Comparison of ENCODE assay signal across 22 cellular contexts in genomic region chr21:34116569-34116968, GRCh38. TPM values are rescaled to one million over a fixed set of nuclear protein-coding genes. Genes with fewer than 3 reads are reported as not detected.
A peak's percentile ranks its signal among the peaks of the same experiment; 100 is the strongest.
DNase-seq lines count a peak whose midpoint lies in the region; ATAC-seq, FAIRE-seq and TF ChIP-seq lines count a peak whose summit lies in the region.
"Had no signal": no experiment of that assay in that cellular context is flagged by ENCODE, and none has a peak within 500 bp of the region (broad histone marks: within the 10 kb centered on the region; RNA-seq: fewer than 3 reads in every experiment).

No MANE protein-coding gene starts in this region.

- peaks cover 7% of the 10 kb centered on the region for H3K4me1 ChIP-seq in CD4-positive, CD25-positive, alpha-beta regulatory T cell (ENCODE audit: control insufficient read depth, insufficient read depth, low read length, poor library complexity, severe bottlenecking)
- no peaks in the 10 kb centered on the region for H3K4me1 ChIP-seq in colonic mucosa
- peaks cover 0 to 14% of the 10 kb centered on the region in 2 donors for H3K4me1 ChIP-seq in mucosa of rectum (ENCODE audit: control insufficient read depth in 2 of 2, insufficient read depth in 2 of 2, low read length in 2 of 2)

- no peaks in the 10 kb centered on the region for H3K9me3 ChIP-seq in CD4-positive, CD25-positive, alpha-beta regulatory T cell (ENCODE audit: control insufficient read depth in 2 of 2, low read length in 2 of 2)
- H3K9me3 ChIP-seq in colonic mucosa (no peaks in the 10 kb centered on the region), mucosa of rectum (ENCODE audit: control insufficient read depth in 2 of 2, low read length in 2 of 2) (no peaks in the 10 kb centered on the region)
- H3K9me3 ChIP-seq: HAP-1, SK-N-SH had no signal

- no peak overlapping the region for H3K27ac ChIP-seq in CD4-positive, CD25-positive, alpha-beta regulatory T cell (ENCODE audit: insufficient read depth, low read length, poor library complexity, severe bottlenecking)
- no peak overlapping the region for H3K27ac ChIP-seq in colonic mucosa
- peak overlapping the region; percentile 27 to 59 for H3K27ac ChIP-seq in mucosa of rectum (ENCODE audit: low read depth in 2 of 2, low read length in 2 of 2)
- H3K27ac ChIP-seq: GM23248 had no signal

- no peak for FAIRE-seq in GM19239 (lab: Jason Lieb, UNC)
- FAIRE-seq in H54 (lab: Jason Lieb, UNC): no peak
- FAIRE-seq: G401.6 had no signal

- intact Hi-C loops in colonic mucosa (cut with DNase I): no loop called here

- peaks cover 2% of the 10 kb centered on the region for H3K36me3 ChIP-seq in CD4-positive, CD25-positive, alpha-beta regulatory T cell (ENCODE audit: control insufficient read depth, insufficient read depth, low read length)
- H3K36me3 ChIP-seq in colonic mucosa (no peaks in the 10 kb centered on the region), mucosa of rectum (ENCODE audit: control insufficient read depth in 2 of 2, insufficient read depth in 2 of 2, low read length in 2 of 2) (no peaks in the 10 kb centered on the region)
- H3K36me3 ChIP-seq: HAP-1 had no signal

- ATAC-seq in CD4-positive, CD25-positive, alpha-beta regulatory T cell (ENCODE audit: low read depth in 2 of 2): no peak
- ATAC-seq in GM19035 (IDR thresholded peaks at IDR 0.05; ENCODE audit: unreplicated experiment): no peak
- ATAC-seq: Panc1 had no signal

- H3K27me3 ChIP-seq in CD4-positive, CD25-positive, alpha-beta regulatory T cell (ENCODE audit: control insufficient read depth, insufficient read depth, low read length): no peaks in the 10 kb centered on the region
- H3K27me3 ChIP-seq in colonic mucosa (no peaks in the 10 kb centered on the region), mucosa of rectum (ENCODE audit: control insufficient read depth in 2 of 2, insufficient read depth in 2 of 2, low read length in 2 of 2) (no peaks in the 10 kb centered on the region)

- no peaks in the 10 kb centered on the region for H3K9me3 Mint-ChIP-seq in CD4-positive, CD25-positive, alpha-beta regulatory T cell
- H3K9me3 Mint-ChIP-seq: CD4-positive, alpha-beta memory T cell had no signal

- TF ChIP-seq POLR2A in H54 (IDR thresholded peaks at IDR 0.05; ENCODE audit: low read depth, low read length): no peak

- no peaks in the 10 kb centered on the region for H3K27me3 Mint-ChIP-seq in CD4-positive, CD25-positive, alpha-beta regulatory T cell
- H3K27me3 Mint-ChIP-seq: CD4-positive, alpha-beta memory T cell had no signal

- H3K9ac ChIP-seq in colonic mucosa (ENCODE audit: low read depth in 2 of 2, low read length in 2 of 2) (no peak overlapping the region), mucosa of rectum (ENCODE audit: low read depth in 1 of 2, low read length in 2 of 2) (no peak overlapping the region)
- H3K9ac ChIP-seq: GM23248, SK-N-SH had no signal

- H3K27ac Mint-ChIP-seq in CD4-positive, CD25-positive, alpha-beta regulatory T cell: peak overlapping the region in 2 of 3 donors; percentile 13 to 57

- no peak overlapping the region for H3K4me3 Mint-ChIP-seq in CD4-positive, CD25-positive, alpha-beta regulatory T cell
- H3K4me3 Mint-ChIP-seq: CD4-positive, alpha-beta memory T cell had no signal

- H3K36me3 Mint-ChIP-seq in CD4-positive, CD25-positive, alpha-beta regulatory T cell: peaks cover 27% of the 10 kb centered on the region

- no peak for TF ChIP-seq CTCF in colonic mucosa (IDR thresholded peaks at IDR 0.05)

- H3K4me3 ChIP-seq in CD4-positive, CD25-positive, alpha-beta regulatory T cell (ENCODE audit: low read depth, low read length): no peak overlapping the region
- H3K4me3 ChIP-seq in colonic mucosa (no peak overlapping the region), mucosa of rectum (ENCODE audit: low read length in 2 of 2) (no peak overlapping the region)
- H3K4me3 ChIP-seq: GM23248, HAP-1 had no signal

- H3K4me1 Mint-ChIP-seq in CD4-positive, CD25-positive, alpha-beta regulatory T cell: peaks cover 25 to 65% (median 46%) of the 10 kb centered on the region in 4 donors

- DNase-seq in CD4-positive, CD25-positive, alpha-beta regulatory T cell: no peak
- peak; percentile 25 for DNase-seq in ELF-1 (ENCODE audit: low read depth, low spot score)
- peak; percentile 55 for DNase-seq in colonic mucosa
- DNase-seq in GM19239 (ENCODE audit: insufficient read length, low spot score): no peak
- no peak for DNase-seq in H54 (ENCODE audit: insufficient read length, low spot score)
- DNase-seq: CD4-positive, alpha-beta memory T cell; DMS153; GM23248; KG1; NCI-H1105; NCI-H146; NCI-H2029; NCI-H226; NCI-H510A treated with DMSO at 0.1 percent for 48 hours; NCI-H774; SIG-M5; SK-N-SH had no signal

RNA-seq across cellular contexts. Expression of gene MRPS6, which starts 43.2 kb away (rescaled TPM):
- total RNA-seq in CD4-positive, CD25-positive, alpha-beta regulatory T cell: 34.9 TPM
- polyA plus RNA-seq in CD4-positive, CD25-positive, alpha-beta regulatory T cell: 100 to 1,000 TPM; 160 to 203 (median 187) TPM
- 10 to 100 TPM; 66.6 to 76.9 TPM for total RNA-seq in colonic mucosa

RNA-seq across cellular contexts. Expression of gene SLC5A3, which starts 43.2 kb away (rescaled TPM):
- 13.7 TPM for total RNA-seq in CD4-positive, CD25-positive, alpha-beta regulatory T cell
- polyA plus RNA-seq in CD4-positive, CD25-positive, alpha-beta regulatory T cell: 1 to 10 TPM; 1.0 to 2.4 (median 1.9) TPM
- 10 to 100 TPM; 20.1 to 28.6 TPM for total RNA-seq in colonic mucosa

Comparison
In these comparisons a context has a peak if more than half of its experiments do, and no peak if none do; other contexts are left out.
1. DNase-seq: peak in ELF-1 (single experiment) and colonic mucosa (single experiment); none in CD4-positive, CD25-positive, alpha-beta regulatory T cell (0 of 3), GM19239 (single experiment) and H54 (single experiment).
2. H3K27ac ChIP-seq: peak in mucosa of rectum (2 of 2); none in CD4-positive, CD25-positive, alpha-beta regulatory T cell (single experiment) and colonic mucosa (single experiment).